18 cellular contexts compared by ENCODE assay signal in the genomic region with DNA sequence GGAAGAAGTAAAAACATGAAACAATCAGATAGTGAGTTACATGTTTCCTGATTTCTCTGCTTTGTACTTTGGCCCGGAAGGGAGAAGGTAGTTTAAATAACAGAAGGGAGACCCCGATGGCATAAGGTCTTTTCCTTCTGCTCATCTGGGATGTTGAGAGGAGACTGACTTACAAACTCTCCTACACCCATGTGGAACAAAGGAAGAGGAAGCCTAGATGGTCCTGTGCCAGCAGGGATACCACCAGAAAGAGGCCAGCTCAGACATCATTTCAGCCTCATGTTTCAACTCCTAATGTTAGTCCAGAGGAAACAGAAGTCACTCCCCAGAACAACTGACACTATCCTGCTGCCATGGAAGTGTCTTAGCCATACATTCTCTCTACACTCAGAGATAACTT.
"Had no signal": no experiment of that assay in that cellular context is flagged by ENCODE, and none has a peak within 500 bp of the region (broad histone marks: within the 10 kb centered on the region; RNA-seq: fewer than 3 reads in every experiment).

No MANE protein-coding gene starts in this region.

- DNase-seq: activated CD4-positive, alpha-beta memory T cell treated with anti-CD3 and anti-CD28 coated beads for 36 hours; activated CD4-positive, alpha-beta T cell treated with anti-CD3 and anti-CD28 coated beads for 36 hours; activated CD8-positive, alpha-beta memory T cell treated with anti-CD3 and anti-CD28 coated beads, Interleukin-2, amount 10 ng/mL, durations not matched to agents 7 days and 5 days; activated naive CD4-positive, alpha-beta T cell treated with anti-CD3 and anti-CD28 coated beads, Interleukin-2, amount 50 U/mL, for 16 hours; activated T-cell treated with anti-CD3 and anti-CD28 coated beads, Interleukin-2, amount 50 U/mL, for 1 hour; glutamatergic neuron; immature natural killer cell; naive thymus-derived CD4-positive, alpha-beta T cell; nucleus accumbens; right cardiac atrium; stimulated activated CD4-positive, alpha-beta T cell treated with anti-CD3 and anti-CD28 coated beads, Interleukin-4, amount 100 ng/mL, for 24 hours; stimulated activated naive CD4-positive, alpha-beta T cell; T-cell; T-helper 9 cell; transverse colon; WERI-Rb-1 had no signal

- H3K4me3 ChIP-seq: esophagus muscularis mucosa, lung, transverse colon had no signal

- H3K4me1 ChIP-seq: esophagus muscularis mucosa had no signal

- ATAC-seq: activated CD4-positive, alpha-beta T cell treated with anti-CD3 and anti-CD28 coated beads for 36 hours; activated CD8-positive, alpha-beta memory T cell treated with anti-CD3 and anti-CD28 coated beads, Interleukin-2, amount 10 ng/mL, durations not matched to agents 7 days and 5 days; naive thymus-derived CD4-positive, alpha-beta T cell; T-cell had no signal

- H3K36me3 ChIP-seq: esophagus muscularis mucosa, transverse colon, WERI-Rb-1 had no signal

- H3K9me3 ChIP-seq: transverse colon had no signal

- H3K27ac ChIP-seq: esophagus muscularis mucosa, transverse colon, WERI-Rb-1 had no signal

- H3K27me3 ChIP-seq: esophagus muscularis mucosa, transverse colon had no signal
